In the genomic region with DNA sequence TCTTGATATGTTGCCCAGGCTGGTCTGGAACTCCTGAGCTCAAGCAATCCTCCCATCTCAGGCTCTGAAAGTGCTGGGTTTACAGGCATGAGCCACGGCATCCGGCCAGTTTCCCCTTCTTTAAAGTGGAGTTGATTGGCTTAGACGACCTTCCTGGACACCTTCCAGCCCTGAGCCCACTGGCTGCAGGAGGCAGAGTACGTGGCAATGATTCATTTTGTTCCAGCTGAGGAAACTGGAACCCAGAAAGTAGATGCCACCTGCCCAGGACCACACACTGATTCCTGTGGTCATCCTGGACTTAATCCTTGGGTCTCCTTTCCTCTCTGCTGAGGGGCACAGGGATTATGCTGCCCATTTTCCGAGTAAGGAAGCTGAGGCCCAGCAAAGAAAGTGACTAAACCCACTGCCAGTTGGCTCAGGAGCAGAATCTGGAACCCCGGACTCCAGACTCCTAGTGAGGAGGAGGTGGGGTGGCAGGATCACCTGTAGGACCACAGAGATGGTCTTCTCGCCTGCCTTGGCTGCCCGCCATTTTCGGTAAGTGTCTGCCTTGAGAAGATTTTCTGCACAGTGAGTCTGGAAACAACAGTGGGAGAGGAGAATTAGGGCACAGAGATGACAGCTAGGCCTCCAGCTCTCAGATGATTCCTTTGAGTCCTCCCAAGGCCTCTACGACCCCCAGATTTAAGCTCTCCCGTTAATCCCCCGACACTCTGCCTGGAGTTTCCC, we compare ENCODE assay signal across 8 cellular contexts. TPM values are rescaled to one million over a fixed set of nuclear protein-coding genes. Genes with fewer than 3 reads are reported as not detected.
A peak's percentile ranks its signal among the peaks of the same experiment; 100 is the strongest.
DNase-seq lines count a peak whose midpoint lies in the region; ATAC-seq and TF ChIP-seq lines count a peak whose summit lies in the region.

No MANE protein-coding gene starts in this region.

- H3K9me3 ChIP-seq in HUES6 (ENCODE audit: control insufficient read depth, insufficient read depth, low read depth, low read length) (no peaks in the 10 kb centered on the region), ascending aorta (no peaks in the 10 kb centered on the region), right lobe of liver (no peaks in the 10 kb centered on the region)

- no peak for ATAC-seq in right lobe of liver
- no peak for ATAC-seq in HG02623 (IDR thresholded peaks at IDR 0.05; ENCODE audit: unreplicated experiment)
- ATAC-seq in HG02840 (IDR thresholded peaks at IDR 0.05; ENCODE audit: low FRiP score, unreplicated experiment), result no peak

- H3K4me3 ChIP-seq in AG09309 (ENCODE audit: control insufficient read depth, low read depth, low read length) (peak overlapping the region; percentile 83), HUES6 (ENCODE audit: low read depth, low read length) (peak overlapping the region; percentile 98), ascending aorta (peak overlapping the region; percentile 76 to 87), right lobe of liver (peak overlapping the region; percentile 66 to 77 (median 69))

- intact Hi-C loops in ascending aorta (cut with DNase I) (loop anchor here (1.0 kb wide), 3 partner anchors 22 to 94 kb away; partner anchors contain the start of genes IRGQ and ZNF576), right lobe of liver (cut with DNase I) (no loop called here)

- TF ChIP-seq CTCF in AG09309 (IDR thresholded peaks at IDR 0.05; ENCODE audit: control insufficient read depth, insufficient read depth, low read depth, low read length, missing control alignments) (no peak), ascending aorta (IDR thresholded peaks at IDR 0.05) (no peak), right lobe of liver (IDR thresholded peaks at IDR 0.05) (no peak), type B pancreatic cell (conservative IDR thresholded peaks at IDR 0.05) (no peak)

- H3K36me3 ChIP-seq in HUES6 (ENCODE audit: control insufficient read depth, insufficient read depth, low read length) (peaks cover 14% of the 10 kb centered on the region), ascending aorta (no peaks in the 10 kb centered on the region), right lobe of liver (no peaks in the 10 kb centered on the region)

- DNase-seq in AG09309 (ENCODE audit: low read depth) (no peak), ascending aorta (ENCODE audit: low spot score in 2 of 2) (no peak), right lobe of liver (peak in 1 of 3 donors; percentile 56), type B pancreatic cell (ENCODE audit: extremely low spot score, unreplicated experiment) (no peak), RPMI8226 (no peak)

- peaks cover 34% of the 10 kb centered on the region for H3K4me1 Mint-ChIP-seq in type B pancreatic cell (ENCODE audit: unreplicated experiment)

- WGBS in right lobe of liver (ENCODE audit: insufficient coverage, low coverage, low lambda C conversion rate, missing lambda C conversion rate), result 11% methylated on average over 10 of the region's 12 CpGs

- peak overlapping the region; percentile 77; the same call in 1 of the 2 replicates for H3K27ac ChIP-seq in HUES6 (ENCODE audit: low read depth, low read length)
- H3K27ac ChIP-seq in ascending aorta, result peak overlapping the region; percentile 65 to 86
- H3K27ac ChIP-seq in right lobe of liver, result peak overlapping the region; percentile 37 to 66 (median 60)

- peaks cover 9% of the 10 kb centered on the region for H3K36me3 Mint-ChIP-seq in type B pancreatic cell

- no peak for TF ChIP-seq POLR2A in right lobe of liver (IDR thresholded peaks at IDR 0.05)

- H3K27me3 ChIP-seq in HUES6 (ENCODE audit: control insufficient read depth, insufficient read depth, low read length), result no peaks in the 10 kb centered on the region
- H3K27me3 ChIP-seq in ascending aorta, result no peaks in the 10 kb centered on the region
- no peaks in the 10 kb centered on the region for H3K27me3 ChIP-seq in right lobe of liver

- H3K4me3 Mint-ChIP-seq in type B pancreatic cell, result peak overlapping the region; percentile 97

- H3K9ac ChIP-seq in HUES6 (ENCODE audit: low read length), result peak overlapping the region; percentile 92

- H3K9me3 Mint-ChIP-seq in type B pancreatic cell, result no peaks in the 10 kb centered on the region

- H3K27me3 Mint-ChIP-seq in type B pancreatic cell, result no peaks in the 10 kb centered on the region

- peak overlapping the region; percentile 95 for H3K27ac Mint-ChIP-seq in type B pancreatic cell

- peaks cover 11% of the 10 kb centered on the region for H3K4me1 ChIP-seq in HUES6 (ENCODE audit: control insufficient read depth, insufficient read depth, low read length)
- H3K4me1 ChIP-seq in ascending aorta, result peaks cover 8 to 9% of the 10 kb centered on the region in 2 donors
- peaks cover 0 to 7% (median 2%) of the 10 kb centered on the region in 4 donors for H3K4me1 ChIP-seq in right lobe of liver

RNA-seq across cellular contexts. Expression of gene XRCC1, which starts 0.7 kb away (rescaled TPM):
- total RNA-seq in ascending aorta (6.4 TPM), right lobe of liver (1 to 10 TPM; 5.5 to 8.4 (median 7.5) TPM), type B pancreatic cell (ENCODE audit: low replicate concordance) (33.0 and 63.7 TPM in 2 replicates)

RNA-seq across cellular contexts. Expression of gene PINLYP, which starts 1.0 kb away (rescaled TPM):
- 2.2 TPM for total RNA-seq in ascending aorta
- 1 to 10 TPM in 1 of 6 experiments, under 1 TPM in 4, not detected in 1; 0.58 to 1.5 (median 0.81) TPM for total RNA-seq in right lobe of liver
- 5.6 and 6.0 TPM in 2 replicates for total RNA-seq in type B pancreatic cell (ENCODE audit: low replicate concordance)

RNA-seq across cellular contexts. Expression of gene IRGQ, which starts 21.3 kb away (rescaled TPM):
- total RNA-seq in ascending aorta, result 17.2 TPM
- 10 to 100 TPM in 4 of 6 experiments, 1 to 10 TPM in 2; 9.1 to 18.6 (median 11.0) TPM for total RNA-seq in right lobe of liver
- 37.1 and 41.5 TPM in 2 replicates for total RNA-seq in type B pancreatic cell (ENCODE audit: low replicate concordance)

RNA-seq across cellular contexts. Expression of gene ZNF576, which starts 21.8 kb away (rescaled TPM):
- total RNA-seq in ascending aorta, result 3.1 TPM
- 10 to 100 TPM in 4 of 6 experiments, 1 to 10 TPM in 2; 7.7 to 15.8 (median 10.3) TPM for total RNA-seq in right lobe of liver
- total RNA-seq in type B pancreatic cell (ENCODE audit: low replicate concordance), result 17.3 and 18.7 TPM in 2 replicates

RNA-seq across cellular contexts. Expression of gene SRRM5, which starts 37.3 kb away (rescaled TPM):
- total RNA-seq in ascending aorta (0.32 TPM), right lobe of liver (under 1 TPM in 5 of 6 experiments, not detected in 1; 0.09 to 0.37 (median 0.18) TPM), type B pancreatic cell (ENCODE audit: low replicate concordance) (0.56 and 0.69 TPM in 2 replicates)
